In genomic region chr6:16676376-16676775, GRCh38 we compare ENCODE assay signal across 25 cellular contexts.
DNase-seq lines count a peak whose midpoint lies in the region; ATAC-seq, FAIRE-seq and TF ChIP-seq lines count a peak whose summit lies in the region.
"Had no signal": no experiment of that assay in that cellular context is flagged by ENCODE, and none has a peak within 500 bp of the region (broad histone marks: within the 10 kb centered on the region; RNA-seq: fewer than 3 reads in every experiment).

No MANE protein-coding gene starts in this region.

- peaks cover 58% of the 10 kb centered on the region for H3K4me1 Mint-ChIP-seq in activated CD4-positive, alpha-beta T cell treated with anti-CD3 and anti-CD28 coated beads for 36 hours

- H3K27ac ChIP-seq in HepG2 (ENCODE audit: extremely low read length, insufficient read depth, low read length): peak overlapping the region; percentile 30
- peak overlapping the region; percentile 57 to 74 (median 66) for H3K27ac ChIP-seq in gastrocnemius medialis
- H3K27ac ChIP-seq: 22Rv1, BLaER1, SJCRH30 had no signal

- no peaks in the 10 kb centered on the region for H3K9me3 Mint-ChIP-seq in activated CD4-positive, alpha-beta T cell treated with anti-CD3 and anti-CD28 coated beads for 36 hours (ENCODE audit: low read depth)
- H3K9me3 Mint-ChIP-seq: activated naive CD4-positive, alpha-beta T cell treated with anti-CD3 and anti-CD28 coated beads for 36 hours; brain had no signal

- no peak overlapping the region for H2AFZ ChIP-seq in HepG2 (ENCODE audit: low read length)

- H3K79me2 ChIP-seq in HepG2 (ENCODE audit: insufficient read depth, low read length): peaks cover 32% of the 10 kb centered on the region

- TSS peak; percentile 18 for BruUV-seq in HepG2 (replicated peaks; lab: Mats Ljungman, UMichigan)

- H3K9me3 ChIP-seq in HepG2 (ENCODE audit: low read length): no peaks in the 10 kb centered on the region
- no peaks in the 10 kb centered on the region for H3K9me3 ChIP-seq in gastrocnemius medialis
- H3K9me3 ChIP-seq: BLaER1, SJCRH30 had no signal

- H3K4me1 ChIP-seq in HepG2 (ENCODE audit: insufficient read depth, low read length) (peaks cover 76% of the 10 kb centered on the region), gastrocnemius medialis (peaks cover 29 to 55% of the 10 kb centered on the region in 2 donors)
- H3K4me1 ChIP-seq: BLaER1, SJCRH30 had no signal

- H3K4me3 Mint-ChIP-seq in activated CD4-positive, alpha-beta T cell treated with anti-CD3 and anti-CD28 coated beads for 36 hours: no peak overlapping the region
- H3K4me3 Mint-ChIP-seq: activated naive CD4-positive, alpha-beta T cell treated with anti-CD3 and anti-CD28 coated beads for 36 hours; T-helper 2 cell treated with Interferon-gamma antibody and Interleukin-4, amounts not matched to agents 5 μg/mL and 100 μg/mL, for 36 hours had no signal

- 40% methylated on average over 2 of the region's 2 CpGs for WGBS in HepG2 (ENCODE audit: low lambda C conversion rate)

- H3K27me3 ChIP-seq in HepG2 (ENCODE audit: control insufficient read depth in 1 of 2, insufficient read depth in 2 of 2, low read length in 2 of 2) (no peaks in the 10 kb centered on the region), gastrocnemius medialis (no peaks in the 10 kb centered on the region)
- H3K27me3 ChIP-seq: BLaER1, SJCRH30 had no signal

- in situ Hi-C loops in HepG2 (cut with HindIII; ENCODE audit: extremely low pct_ligation_motif_present, low pct_unique_long_range_greater_than_20kb): no loop called here
- in situ Hi-C loops in gastrocnemius medialis (cut with MboI; ENCODE audit: low sequenced_read_pairs in 4 of 4): loop anchor here in 1 of 4 donors (10.0 kb wide), 1 partner anchor 78 kb away; no protein-coding TSS in a partner anchor

- no peaks in the 10 kb centered on the region for H3K36me3 ChIP-seq in HepG2 (replicated peaks in 1 of 2; ENCODE audit: control insufficient read depth in 1 of 2, insufficient read depth in 2 of 2, low read length in 2 of 2)
- no peaks in the 10 kb centered on the region for H3K36me3 ChIP-seq in gastrocnemius medialis
- H3K36me3 ChIP-seq: BLaER1, SJCRH30 had no signal

- H3K4me2 ChIP-seq in HepG2 (ENCODE audit: low read depth, low read length): peak overlapping the region; percentile 43; the same call in 1 of the 2 replicates
- H3K4me2 ChIP-seq: BLaER1 had no signal

- peaks cover 12% of the 10 kb centered on the region for H3K36me3 Mint-ChIP-seq in activated CD4-positive, alpha-beta T cell treated with anti-CD3 and anti-CD28 coated beads for 36 hours (ENCODE audit: low read depth)

- ATAC-seq in activated CD4-positive, alpha-beta T cell treated with anti-CD3 and anti-CD28 coated beads for 36 hours: no peak
- peak; percentile 70 for ATAC-seq in HepG2
- no peak for ATAC-seq in gastrocnemius medialis

- no peak for TF ChIP-seq POLR2A in HepG2 (IDR thresholded peaks at IDR 0.05; ENCODE audit: insufficient read depth in 1 of 2, low read depth in 2 of 2, low read length in 2 of 2)
- no peak for TF ChIP-seq POLR2A in gastrocnemius medialis (IDR thresholded peaks at IDR 0.05)

- POLR2A ChIA-PET in activated CD4-positive, alpha-beta T cell treated with anti-CD3 and anti-CD28 coated beads for 36 hours (lab: Charles Lee): no interaction called here
- POLR2A ChIA-PET in HepG2 (lab: Yijun Ruan, JAX): no interaction called here

- CTCF ChIA-PET in activated CD4-positive, alpha-beta T cell treated with anti-CD3 and anti-CD28 coated beads for 36 hours (lab: Charles Lee): no interaction called here
- CTCF ChIA-PET in HepG2 (lab: Yijun Ruan, JAX; ENCODE audit: low intra/inter-chr PET ratio, low total read pairs): no interaction called here

- no peaks in the 10 kb centered on the region for H3K27me3 Mint-ChIP-seq in activated CD4-positive, alpha-beta T cell treated with anti-CD3 and anti-CD28 coated beads for 36 hours
- H3K27me3 Mint-ChIP-seq: brain had no signal

- no peak overlapping the region for H3K9ac ChIP-seq in HepG2 (ENCODE audit: insufficient read depth, low read depth, low read length)
- H3K9ac ChIP-seq: BLaER1 had no signal

- intact Hi-C loops in activated CD4-positive, alpha-beta T cell treated with anti-CD3 and anti-CD28 coated beads for 36 hours (cut with DNase I, micrococcal nuclease): no loop called here
- intact Hi-C loops in HepG2 (cut with micrococcal nuclease; ENCODE audit: unreplicated experiment): no loop called here
- intact Hi-C loops in gastrocnemius medialis (cut with DNase I; ENCODE audit: low total_unique reads): loop anchor here (10.0 kb wide), 1 partner anchor 342 kb away; no protein-coding TSS in a partner anchor

- H3K4me3 ChIP-seq in HepG2 (replicated peaks in 1 of 3; ENCODE audit: insufficient read depth in 1 of 3, low read depth in 2 of 3, low read length in 3 of 3) (no peak overlapping the region), gastrocnemius medialis (no peak overlapping the region)
- H3K4me3 ChIP-seq: BLaER1, SJCRH30 had no signal

- TF ChIP-seq EP300 in HepG2 (IDR thresholded peaks at IDR 0.05; ENCODE audit: low read depth in 2 of 2, low read length in 2 of 2) (no peak), HepG2 (CRISPR knock-in tag; IDR thresholded peaks at IDR 0.05; ENCODE audit: borderline replicate concordance) (no peak)

- no peak for TF ChIP-seq RAD21 in HepG2 (CRISPR knock-in tag; IDR thresholded peaks at IDR 0.05)

- FAIRE-seq in HepG2 (lab: Jason Lieb, UNC): no peak
- FAIRE-seq: D721Med, endothelial cell of umbilical vein, GM12892, keratinocyte had no signal

- DNase-seq in activated CD4-positive, alpha-beta T cell treated with anti-CD3 and anti-CD28 coated beads for 36 hours: no peak
- no peak for DNase-seq in activated CD4-positive, alpha-beta T cell treated with anti-CD3 and anti-CD28 coated beads for 1 hour
- peak; percentile 38 for DNase-seq in M059J (ENCODE audit: low read depth)
- peak; percentile 30 for DNase-seq in HepG2 (ENCODE audit: low spot score)
- DNase-seq in gastrocnemius medialis: no peak
- no peak for DNase-seq in stimulated activated CD4-positive, alpha-beta T cell treated with anti-CD3 and anti-CD28 coated beads, Interleukin-4, amount 100 ng/mL, for 4 hours
- no peak for DNase-seq in NOMO-1 treated with dmso at 0.1 percent for 144 hours (lab: John Stamatoyannopoulos, UW; ENCODE audit: unreplicated experiment)
- DNase-seq in DMS53 (lab: John Stamatoyannopoulos, UW): no peak
- DNase-seq: activated CD4-positive, CD25-positive, alpha-beta regulatory T cell; activated CD8-positive, alpha-beta memory T cell treated with anti-CD3 and anti-CD28 coated beads, Interleukin-2, amount 50 U/mL, for 4 hours; activated naive CD4-positive, alpha-beta T cell treated with anti-CD3 and anti-CD28 coated beads for 36 hours; GF-D8; hippocampal formation; NCI-H1105 treated with DMSO at 0.1 percent for 48 hours; OCI-M1; SJCRH30; stimulated activated CD4-positive, alpha-beta T cell treated with anti-CD3 and anti-CD28 coated beads, Interleukin-4, amount 100 ng/mL, for 24 hours had no signal

- no peaks in the 10 kb centered on the region for H4K20me1 ChIP-seq in HepG2 (ENCODE audit: insufficient read depth, low read length)
- H4K20me1 ChIP-seq: BLaER1 had no signal

- H3K27ac Mint-ChIP-seq in activated CD4-positive, alpha-beta T cell treated with anti-CD3 and anti-CD28 coated beads for 36 hours: peak overlapping the region; percentile 74
- H3K27ac Mint-ChIP-seq: activated naive CD4-positive, alpha-beta T cell treated with anti-CD3 and anti-CD28 coated beads for 36 hours had no signal

- TF ChIP-seq CTCF in HepG2 (CRISPR knock-in tag; IDR thresholded peaks at IDR 0.05) (no peak), gastrocnemius medialis (IDR thresholded peaks at IDR 0.05 in 4 of 5, conservative IDR thresholded peaks at IDR 0.05 in 1 of 5) (no peak)

TF ChIP-seq in HepG2, 621 proteins besides CTCF, POLR2A, EP300 and RAD21 (continues in another document):
- TF ChIP-seq ZNF792 (CRISPR knock-in tag; IDR thresholded peaks at IDR 0.05): no peak
- no peak for TF ChIP-seq FOXP1 (IDR thresholded peaks at IDR 0.05)
- peak; percentile 70 for TF ChIP-seq FOXP1 (CRISPR knock-in tag; IDR thresholded peaks at IDR 0.05)
- TF ChIP-seq ZSCAN5A (CRISPR knock-in tag; IDR thresholded peaks at IDR 0.05; ENCODE audit: borderline replicate concordance): no peak
- no peak for TF ChIP-seq ARNTL (CRISPR knock-in tag; IDR thresholded peaks at IDR 0.05)
- peak; percentile 66; the same call in 1 of the 2 replicates for TF ChIP-seq ZNF816 (CRISPR knock-in tag; IDR thresholded peaks at IDR 0.05; ENCODE audit: borderline replicate concordance)
- no peak for TF ChIP-seq MLLT10 (CRISPR knock-in tag; IDR thresholded peaks at IDR 0.05)
- TF ChIP-seq RARA (CRISPR knock-in tag; IDR thresholded peaks at IDR 0.05): peak; percentile 19; the same call in 1 of the 2 replicates

Comparison
In these comparisons a context has a peak if more than half of its experiments do, and no peak if none do; other contexts are left out.
1. DNase-seq: peak in M059J (single experiment) and HepG2 (single experiment); none in activated CD4-positive, alpha-beta T cell treated with anti-CD3 and anti-CD28 coated beads for 36 hours (single experiment), activated CD4-positive, alpha-beta T cell treated with anti-CD3 and anti-CD28 coated beads for 1 hour (single experiment), gastrocnemius medialis (0 of 2), stimulated activated CD4-positive, alpha-beta T cell treated with anti-CD3 and anti-CD28 coated beads, Interleukin-4, amount 100 ng/mL, for 4 hours (0 of 2), NOMO-1 treated with dmso at 0.1 percent for 144 hours (single experiment) and DMS53 (single experiment).